8 cellular contexts compared by ENCODE assay signal in genomic region chr6:41071923-41072835, GRCh38. TPM values are rescaled to one million over a fixed set of nuclear protein-coding genes. Genes with fewer than 3 reads are reported as not detected.
DNase-seq lines count a peak whose midpoint lies in the region; ATAC-seq and TF ChIP-seq lines count a peak whose summit lies in the region.

A gene with protein sequence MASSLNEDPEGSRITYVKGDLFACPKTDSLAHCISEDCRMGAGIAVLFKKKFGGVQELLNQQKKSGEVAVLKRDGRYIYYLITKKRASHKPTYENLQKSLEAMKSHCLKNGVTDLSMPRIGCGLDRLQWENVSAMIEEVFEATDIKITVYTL (minus strand): TSS chr6:41072356. CDS start chr6:41071634, 722 bp downstream.

- peaks cover 37% of the 10 kb centered on the region for H3K36me3 Mint-ChIP-seq in activated naive CD8-positive, alpha-beta T cell treated with anti-CD3 and anti-CD28 coated beads, Interleukin-2, amount 50 U/mL, for 24 hours (ENCODE audit: low read depth)

- DNase-seq in NCI-H1417 treated with DMSO at 0.1 percent for 48 hours (lab: John Stamatoyannopoulos, UW) (peak; percentile 97), SW480 (ENCODE audit: low spot score) (peak; percentile 96), cardiac muscle cell (ENCODE audit: low read depth in 1 of 2, low spot score in 1 of 2) (peak; percentile 99 to 100), trophoblast cell (peak; percentile 100), transverse colon (peak; percentile 99)
- DNase-seq in activated naive CD8-positive, alpha-beta T cell treated with anti-CD3 and anti-CD28 coated beads, Interleukin-2, amount 50 U/mL, for 24 hours = peak; percentile 99

- H3K4ac ChIP-seq in trophoblast cell (ENCODE audit: low read depth, low read length) = peak within 1 kb of the TSS; percentile 100

- peak within 1 kb of the TSS; percentile 96 for H3K27ac Mint-ChIP-seq in activated naive CD8-positive, alpha-beta T cell treated with anti-CD3 and anti-CD28 coated beads, Interleukin-2, amount 50 U/mL, for 24 hours

- H2BK12ac ChIP-seq in trophoblast cell (ENCODE audit: low read length) = peak within 1 kb of the TSS; percentile 52

- peaks cover 55% of the 10 kb centered on the region for H3K4me1 Mint-ChIP-seq in activated naive CD8-positive, alpha-beta T cell treated with anti-CD3 and anti-CD28 coated beads, Interleukin-2, amount 50 U/mL, for 24 hours

- intact Hi-C loops in transverse colon (cut with DNase I; ENCODE audit: low total_unique reads) = no loop called here

- no peaks in the 10 kb centered on the region for H3K9me3 ChIP-seq in cardiac muscle cell (ENCODE audit: low read depth)
- H3K9me3 ChIP-seq in trophoblast cell (ENCODE audit: insufficient read depth, low read depth, low read length) = no peaks in the 10 kb centered on the region
- H3K9me3 ChIP-seq in transverse colon = no peaks in the 10 kb centered on the region

- TF ChIP-seq POLR2A in transverse colon (IDR thresholded peaks at IDR 0.05) = peak; percentile 92

- peak within 1 kb of the TSS; percentile 100 for H3K14ac ChIP-seq in trophoblast cell (ENCODE audit: low read length)

- H3K27ac ChIP-seq in cardiac muscle cell = peak within 1 kb of the TSS; percentile 99
- H3K27ac ChIP-seq in trophoblast cell (ENCODE audit: low read depth, low read length) = peak within 1 kb of the TSS; percentile 90
- peak within 1 kb of the TSS; percentile 98 to 100 (median 99) for H3K27ac ChIP-seq in transverse colon

- no peaks in the 10 kb centered on the region for H3K27me3 Mint-ChIP-seq in activated naive CD8-positive, alpha-beta T cell treated with anti-CD3 and anti-CD28 coated beads, Interleukin-2, amount 50 U/mL, for 24 hours

- H3K23ac ChIP-seq in trophoblast cell (ENCODE audit: low read length) = no peak within 1 kb of the TSS

- H3K4me3 ChIP-seq in cardiac muscle cell = peak within 1 kb of the TSS; percentile 83
- peak within 1 kb of the TSS; percentile 91 for H3K4me3 ChIP-seq in trophoblast cell (ENCODE audit: low read depth, low read length)
- peak within 1 kb of the TSS; percentile 75 to 95 (median 85) for H3K4me3 ChIP-seq in transverse colon

- no CpG with 5 or more reads among the region's 63 CpGs for WGBS in trophoblast cell (ENCODE audit: extremely low coverage, insufficient coverage, insufficient read length)
- WGBS in transverse colon (ENCODE audit: low coverage in 1 of 2), 2 donors = 0% methylated on average over 1 to 56 of the region's 63 CpGs

- H3K79me1 ChIP-seq in trophoblast cell (ENCODE audit: low read length) = peaks cover 19% of the 10 kb centered on the region

- H3K79me2 ChIP-seq in trophoblast cell (ENCODE audit: control insufficient read depth, insufficient read depth, low read length, poor library complexity) = peaks cover 21% of the 10 kb centered on the region

- H3K18ac ChIP-seq in trophoblast cell (ENCODE audit: low read length) = peak within 1 kb of the TSS; percentile 100

- H3K4me3 Mint-ChIP-seq in activated naive CD8-positive, alpha-beta T cell treated with anti-CD3 and anti-CD28 coated beads, Interleukin-2, amount 50 U/mL, for 24 hours = peak within 1 kb of the TSS; percentile 93

- peak within 1 kb of the TSS; percentile 98 for H4K8ac ChIP-seq in trophoblast cell (ENCODE audit: low read depth, low read length)

- peak within 1 kb of the TSS; percentile 100 for H2AK5ac ChIP-seq in trophoblast cell (ENCODE audit: low read length)

- peak within 1 kb of the TSS; percentile 100 for H2BK120ac ChIP-seq in trophoblast cell (ENCODE audit: insufficient read depth, low read length, poor library complexity)

- H3K4me2 ChIP-seq in trophoblast cell (ENCODE audit: low read length) = peak within 1 kb of the TSS; percentile 95

- H3K4me1 ChIP-seq in cardiac muscle cell (ENCODE audit: low read depth) = peaks cover 29% of the 10 kb centered on the region
- H3K4me1 ChIP-seq in trophoblast cell (ENCODE audit: control insufficient read depth in 1 of 2, insufficient read depth in 2 of 2, low read length in 2 of 2) = peaks cover 2 to 4% of the 10 kb centered on the region in 2 experiments
- H3K4me1 ChIP-seq in transverse colon = peaks cover 18 to 46% (median 30%) of the 10 kb centered on the region in 4 donors

- H2AFZ ChIP-seq in trophoblast cell (ENCODE audit: insufficient read depth, low read length, poor library complexity) = peak within 1 kb of the TSS; percentile 100

- TF ChIP-seq EP300 in transverse colon (IDR thresholded peaks at IDR 0.05; ENCODE audit: low read depth) = peak; percentile 26

- TF ChIP-seq CTCF in GM12873 (IDR thresholded peaks at IDR 0.05; ENCODE audit: insufficient read depth, low read depth, low read length, missing control alignments) = peak; percentile 5
- no peak for TF ChIP-seq CTCF in cardiac muscle cell (IDR thresholded peaks at IDR 0.05; ENCODE audit: low read depth, low read length)
- TF ChIP-seq CTCF in transverse colon (IDR thresholded peaks at IDR 0.05) = peak in 1 of 5 experiments; percentile 18

- no peaks in the 10 kb centered on the region for H3K9me3 Mint-ChIP-seq in activated naive CD8-positive, alpha-beta T cell treated with anti-CD3 and anti-CD28 coated beads, Interleukin-2, amount 50 U/mL, for 24 hours

- H4K12ac ChIP-seq in trophoblast cell (ENCODE audit: low read depth, low read length) = peak within 1 kb of the TSS; percentile 100

- in situ Hi-C loops in transverse colon (cut with MboI; ENCODE audit: low pct_ligation_motif_present in 1 of 4, low pct_unique_long_range_greater_than_20kb in 1 of 4, low sequenced_read_pairs in 3 of 4) = no loop called here

- H3K9ac ChIP-seq in trophoblast cell (ENCODE audit: low read length) = peak within 1 kb of the TSS; percentile 95

- peak; percentile 55 for ATAC-seq in HG02763 (IDR thresholded peaks at IDR 0.05; ENCODE audit: unreplicated experiment)
- peak; percentile 84 for ATAC-seq in activated naive CD8-positive, alpha-beta T cell treated with anti-CD3 and anti-CD28 coated beads, Interleukin-2, amount 50 U/mL, for 24 hours

- H4K91ac ChIP-seq in trophoblast cell (ENCODE audit: low read depth, low read length) = peak within 1 kb of the TSS; percentile 100

- H2BK5ac ChIP-seq in trophoblast cell (ENCODE audit: low read depth, low read length, poor library complexity) = peak within 1 kb of the TSS; percentile 99

- H3K36me3 ChIP-seq in cardiac muscle cell (no peaks in the 10 kb centered on the region), trophoblast cell (ENCODE audit: control insufficient read depth in 1 of 2, insufficient read depth in 2 of 2, low read length in 2 of 2) (peaks cover under 1 to 2% of the 10 kb centered on the region in 2 experiments), transverse colon (peaks cover 0 to 9% (median 3%) of the 10 kb centered on the region in 4 donors)

- no peaks in the 10 kb centered on the region for H3K27me3 ChIP-seq in cardiac muscle cell
- no peaks in the 10 kb centered on the region for H3K27me3 ChIP-seq in trophoblast cell (ENCODE audit: insufficient read depth, low read length)
- H3K27me3 ChIP-seq in transverse colon = no peaks in the 10 kb centered on the region

RNA-seq across cellular contexts. Expression of the gene that starts here (rescaled TPM):
- total RNA-seq in cardiac muscle cell (22.4 and 27.5 TPM in 2 replicates), transverse colon (10 to 100 TPM in 2 of 4 donors, 1 to 10 TPM in 2; 1.4 to 27.6 (median 13.7) TPM)
- 56.3 and 80.0 TPM in 2 replicates for polyA plus RNA-seq in cardiac muscle cell
- polyA plus RNA-seq in trophoblast cell (2013) = 31.8 TPM in 2 replicates

Comparison
In these comparisons a context has a peak if more than half of its experiments do, and no peak if none do; other contexts are left out.
1. Peak in every context shown above with its lines: DNase-seq, ATAC-seq, H3K4me3 ChIP-seq and H3K27ac ChIP-seq.